ENCODE assay signal across 8 cellular contexts in genomic region chr11:66068154-66068821, GRCh38. TPM values are rescaled to one million over a fixed set of nuclear protein-coding genes. Genes with fewer than 3 reads are reported as not detected.
A peak's percentile ranks its signal among the peaks of the same experiment; 100 is the strongest.
DNase-seq lines count a peak whose midpoint lies in the region; ATAC-seq lines count a peak whose summit lies in the region.

No MANE protein-coding gene starts in this region.

- DNase-seq in NCI-H524 (lab: John Stamatoyannopoulos, UW) (peak; percentile 25 to 73), NCI-H524 treated with DMSO at 0.1 percent for 48 hours (lab: John Stamatoyannopoulos, UW) (no peak), NCI-H2196 (lab: John Stamatoyannopoulos, UW; ENCODE audit: unreplicated experiment) (peak; percentile 80), cerebellum (ENCODE audit: low spot score) (peak; percentile 81)
- DNase-seq in activated CD4-positive, alpha-beta T cell treated with anti-CD3 and anti-CD28 coated beads for 1 hour = peak; percentile 66
- peak; percentile 81 to 85 for DNase-seq in stimulated activated CD4-positive, alpha-beta T cell treated with anti-CD3 and anti-CD28 coated beads, Interleukin-2, amount 100 ng/mL, for 24 hours

- peak overlapping the region; percentile 93 for H3K27ac ChIP-seq in layer of hippocampus (ENCODE audit: low read depth, low read length)

- no peak for ATAC-seq in GM21576 (IDR thresholded peaks at IDR 0.05; ENCODE audit: unreplicated experiment)

- H3K27me3 ChIP-seq in layer of hippocampus (ENCODE audit: control insufficient read depth, insufficient read depth, low read length) = no peaks in the 10 kb centered on the region

RNA-seq across cellular contexts. Expression of gene PACS1, which starts 1.8 kb away (rescaled TPM):
- 56.7 TPM for total RNA-seq in cerebellum

RNA-seq across cellular contexts. Expression of gene SF3B2, which starts 16.1 kb away (rescaled TPM):
- 66.5 TPM for total RNA-seq in cerebellum

RNA-seq across cellular contexts. Expression of gene GAL3ST3, which starts 19.3 kb away (rescaled TPM):
- total RNA-seq in cerebellum = 8.1 TPM

RNA-seq across cellular contexts. Expression of gene CATSPER1, which starts 42.0 kb away (rescaled TPM):
- not detected for total RNA-seq in cerebellum

RNA-seq across cellular contexts. Expression of gene CST6, which starts 56.5 kb away (rescaled TPM):
- not detected for total RNA-seq in cerebellum
